8 cellular contexts compared by ENCODE assay signal in the genomic region with DNA sequence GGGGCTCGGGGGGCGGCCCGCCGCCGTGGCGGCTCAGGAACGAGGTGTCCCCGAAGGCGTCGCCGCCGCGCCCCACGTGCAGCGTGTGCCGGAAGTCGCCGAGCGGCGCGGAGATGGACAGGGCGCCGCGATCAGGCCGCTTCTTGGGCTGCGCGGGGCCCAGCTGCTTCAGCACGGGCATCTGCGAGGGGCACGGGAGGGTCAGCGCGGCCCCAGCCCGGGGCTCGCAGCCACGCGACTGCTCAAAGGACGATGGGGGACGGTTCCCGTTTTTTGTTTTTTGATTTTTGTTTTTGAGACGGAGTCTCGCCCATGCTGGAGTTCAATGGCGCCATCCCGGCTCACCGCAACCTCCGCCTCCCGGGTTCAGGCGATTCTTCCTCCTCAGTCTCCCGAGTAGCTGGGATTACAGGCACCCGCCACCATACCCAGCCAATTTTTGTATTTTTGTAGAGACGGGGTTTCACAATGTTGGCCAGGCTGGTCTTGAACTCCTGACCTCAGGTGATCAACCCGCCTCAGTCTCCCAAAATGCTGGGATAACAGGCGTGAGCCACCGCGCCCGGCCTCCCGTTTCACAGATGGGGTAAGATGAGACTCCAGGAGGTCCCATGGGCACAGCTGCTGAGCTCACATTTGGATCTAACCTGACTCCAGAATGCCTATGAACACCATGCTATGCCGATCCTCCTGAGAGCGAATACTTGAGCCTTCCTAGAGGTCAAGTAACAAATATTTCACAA. TPM values are rescaled to one million over a fixed set of nuclear protein-coding genes. Genes with fewer than 3 reads are reported as not detected.
DNase-seq lines count a peak whose midpoint lies in the region; TF ChIP-seq lines count a peak whose summit lies in the region.
"Had no signal": no experiment of that assay in that cellular context is flagged by ENCODE, and none has a peak within 500 bp of the region (broad histone marks: within the 10 kb centered on the region; RNA-seq: fewer than 3 reads in every experiment).

No MANE protein-coding gene starts in this region.

- H3K9me3 ChIP-seq in skeletal muscle satellite cell (replicated peaks; ENCODE audit: low read length): no peaks in the 10 kb centered on the region
- H3K9me3 ChIP-seq: thyroid gland had no signal

- H3K27me3 Mint-ChIP-seq in T-helper 1 cell treated with Interleukin-12 subunit alpha and Interleukin-12 subunit beta and Interleukin-4 antibody, amounts not matched to agents 30 μg/mL and 1 μg/mL, for 36 hours (ENCODE audit: low read depth): peaks cover 34% of the 10 kb centered on the region

- no peak overlapping the region for H3K9ac ChIP-seq in skeletal muscle satellite cell (ENCODE audit: low read depth, low read length)

- peaks cover 17% of the 10 kb centered on the region for H3K4me1 Mint-ChIP-seq in T-helper 1 cell treated with Interleukin-12 subunit alpha and Interleukin-12 subunit beta and Interleukin-4 antibody, amounts not matched to agents 30 μg/mL and 1 μg/mL, for 36 hours (ENCODE audit: low read depth)

- H3K4me1 ChIP-seq in skeletal muscle satellite cell (ENCODE audit: control insufficient read depth, insufficient read depth, low read length): peaks cover 34% of the 10 kb centered on the region

- no peak for TF ChIP-seq CTCF in coronary artery (IDR thresholded peaks at IDR 0.05)

- H3K27me3 ChIP-seq in skeletal muscle satellite cell (ENCODE audit: control insufficient read depth, insufficient read depth, low read length): peaks cover 9% of the 10 kb centered on the region
- H3K27me3 ChIP-seq: thyroid gland had no signal

- H3K36me3 Mint-ChIP-seq in T-helper 1 cell treated with Interleukin-12 subunit alpha and Interleukin-12 subunit beta and Interleukin-4 antibody, amounts not matched to agents 30 μg/mL and 1 μg/mL, for 36 hours (ENCODE audit: low read depth): peaks cover 4% of the 10 kb centered on the region

- in situ Hi-C loops in KBM-7 (cut with MboI; ENCODE audit: low pct_unique_long_range_greater_than_20kb, low sequenced_read_pairs): no loop called here

- H3K4me3 Mint-ChIP-seq in T-helper 1 cell treated with Interleukin-12 subunit alpha and Interleukin-12 subunit beta and Interleukin-4 antibody, amounts not matched to agents 30 μg/mL and 1 μg/mL, for 36 hours: peak overlapping the region; percentile 42

- H3K4me3 ChIP-seq in coronary artery (peak overlapping the region; percentile 90), skeletal muscle satellite cell (ENCODE audit: low read length) (peak overlapping the region; percentile 84)

- DNase-seq in T-helper 1 cell: no peak
- DNase-seq in coronary artery (ENCODE audit: low spot score): peak; percentile 78
- no peak for DNase-seq in KBM-7
- DNase-seq in NCI-H2081 (lab: John Stamatoyannopoulos, UW): no peak

- peak overlapping the region in 1 of 2 donors; percentile 100 for H3K27ac ChIP-seq in coronary artery

- H3K27ac Mint-ChIP-seq in T-helper 1 cell treated with Interleukin-12 subunit alpha and Interleukin-12 subunit beta and Interleukin-4 antibody, amounts not matched to agents 30 μg/mL and 1 μg/mL, for 36 hours: no peak overlapping the region

- H3K9me3 Mint-ChIP-seq in T-helper 1 cell treated with Interleukin-12 subunit alpha and Interleukin-12 subunit beta and Interleukin-4 antibody, amounts not matched to agents 30 μg/mL and 1 μg/mL, for 36 hours: no peaks in the 10 kb centered on the region

- peaks cover 21% of the 10 kb centered on the region for H3K36me3 ChIP-seq in skeletal muscle satellite cell (ENCODE audit: insufficient read depth, low read length)

- peak overlapping the region; percentile 99 for H3K4me2 ChIP-seq in skeletal muscle satellite cell (ENCODE audit: low read length)

RNA-seq across cellular contexts. Expression of a gene that starts 2.0 kb away (rescaled TPM):
- total RNA-seq in skeletal muscle satellite cell (2012; rRNA removed): 5.1 and 7.0 TPM in 2 replicates

RNA-seq across cellular contexts. Expression of a gene that starts 7.6 kb away (rescaled TPM):
- total RNA-seq in skeletal muscle satellite cell (2012; rRNA removed): 5.6 and 6.8 TPM in 2 replicates

RNA-seq across cellular contexts. Expression of a gene that starts 16.5 kb away (rescaled TPM):
- total RNA-seq in skeletal muscle satellite cell (2012; rRNA removed): 52.5 and 54.0 TPM in 2 replicates

RNA-seq across cellular contexts. Expression of a gene that starts 37.1 kb away (rescaled TPM):
- not detected in 2 replicates for total RNA-seq in skeletal muscle satellite cell (2012; rRNA removed)
- total RNA-seq: A673, thyroid gland had no signal

RNA-seq across cellular contexts. Expression of a gene that starts 50.3 kb away (rescaled TPM):
- total RNA-seq in skeletal muscle satellite cell (2012; rRNA removed): not detected in 2 replicates
